8 cellular contexts compared by ENCODE assay signal in genomic region chr3:48504051-48504946, GRCh38. TPM values are rescaled to one million over a fixed set of nuclear protein-coding genes. Genes with fewer than 3 reads are reported as not detected.
DNase-seq lines count a peak whose midpoint lies in the region; ATAC-seq lines count a peak whose summit lies in the region.

SHISA5 (minus strand) TSS chr3:48504174; CDS start chr3:48504094, 80 bp downstream.

- H3K9ac ChIP-seq in Karpas-422 (ENCODE audit: low read length), result peak within 1 kb of the TSS; percentile 88

- H3K9me3 ChIP-seq in Karpas-422 (ENCODE audit: low read length), result no peaks in the 10 kb centered on the region

- H2AFZ ChIP-seq in Karpas-422 (ENCODE audit: low read length), result peak within 1 kb of the TSS; percentile 96

- H3K27ac ChIP-seq in Karpas-422 (ENCODE audit: low read length), result peak within 1 kb of the TSS; percentile 37

- H3K4me2 ChIP-seq in Karpas-422 (ENCODE audit: low read depth, low read length, poor library complexity, severe bottlenecking), result peak within 1 kb of the TSS; percentile 86

- H3K27me3 ChIP-seq in Karpas-422 (ENCODE audit: low read length), result no peaks in the 10 kb centered on the region

- H3K4me1 Mint-ChIP-seq in activated CD4-positive, alpha-beta T cell treated with anti-CD3 and anti-CD28 coated beads, Interleukin-2, amount 10 ng/mL, durations not matched to agents 24 days and 14 days, result peaks cover 52% of the 10 kb centered on the region

- H3K36me3 Mint-ChIP-seq in activated CD4-positive, alpha-beta T cell treated with anti-CD3 and anti-CD28 coated beads, Interleukin-2, amount 10 ng/mL, durations not matched to agents 24 days and 14 days (ENCODE audit: low read depth), result peaks cover 12% of the 10 kb centered on the region

- H3K4me3 ChIP-seq in GM08714 (ENCODE audit: low read length) (peak within 1 kb of the TSS; percentile 64; the same call in 1 of the 2 replicates), Karpas-422 (ENCODE audit: low read length) (peak within 1 kb of the TSS; percentile 91)

- H3K9me3 Mint-ChIP-seq in activated CD4-positive, alpha-beta T cell treated with anti-CD3 and anti-CD28 coated beads, Interleukin-2, amount 10 ng/mL, durations not matched to agents 24 days and 14 days, result no peaks in the 10 kb centered on the region

- H4K20me1 ChIP-seq in Karpas-422 (ENCODE audit: insufficient read depth, low read depth, low read length), result no peaks in the 10 kb centered on the region

- H3K9me2 ChIP-seq in Karpas-422 (replicated peaks; ENCODE audit: insufficient read depth, low read length), result no peaks in the 10 kb centered on the region

- H3K27ac Mint-ChIP-seq in activated CD4-positive, alpha-beta T cell treated with anti-CD3 and anti-CD28 coated beads, Interleukin-2, amount 10 ng/mL, durations not matched to agents 24 days and 14 days, result peak within 1 kb of the TSS; percentile 84

- H3K79me2 ChIP-seq in Karpas-422 (ENCODE audit: low read length), result no peaks in the 10 kb centered on the region

- H3K4me1 ChIP-seq in Karpas-422 (ENCODE audit: low read length), result peaks cover 43% of the 10 kb centered on the region

- H3K36me3 ChIP-seq in Karpas-422 (ENCODE audit: insufficient read depth, low read length), result no peaks in the 10 kb centered on the region

- H3K4me3 Mint-ChIP-seq in activated CD4-positive, alpha-beta T cell treated with anti-CD3 and anti-CD28 coated beads, Interleukin-2, amount 10 ng/mL, durations not matched to agents 24 days and 14 days, result peak within 1 kb of the TSS; percentile 85

- H3K27me3 Mint-ChIP-seq in activated CD4-positive, alpha-beta T cell treated with anti-CD3 and anti-CD28 coated beads, Interleukin-2, amount 10 ng/mL, durations not matched to agents 24 days and 14 days, result no peaks in the 10 kb centered on the region

- ATAC-seq in left lobe of liver, result peak; percentile 71
- ATAC-seq in HG03442 (IDR thresholded peaks at IDR 0.05; ENCODE audit: unreplicated experiment), result no peak

- intact Hi-C loops in activated CD4-positive, alpha-beta T cell treated with anti-CD3 and anti-CD28 coated beads, Interleukin-2, amount 10 ng/mL, durations not matched to agents 24 days and 14 days (cut with micrococcal nuclease), result no loop called here

- peak; percentile 77 for DNase-seq in Karpas-422
- DNase-seq in activated CD4-positive, alpha-beta T cell treated with anti-CD3 and anti-CD28 coated beads, Interleukin-2, amount 10 ng/mL, durations not matched to agents 24 days and 14 days, result peak; percentile 91
- DNase-seq in dermis blood vessel endothelial cell, result peak; percentile 85
- DNase-seq in left lobe of liver (ENCODE audit: low spot score), result peak; percentile 67
- peak; percentile 61 to 72 for DNase-seq in stimulated activated CD4-positive, alpha-beta T cell treated with anti-CD3 and anti-CD28 coated beads, Interleukin-2, amount 100 ng/mL, for 24 hours
- DNase-seq in NCI-H128 (lab: John Stamatoyannopoulos, UW; ENCODE audit: unreplicated experiment), result no peak

RNA-seq across cellular contexts. Expression of gene SHISA5, which starts in this region (rescaled TPM):
- 141 and 149 TPM in 2 replicates for total RNA-seq in Karpas-422 (2014; rRNA removed; shearing (Covaris generic); ENCODE audit: low replicate concordance)
- 79.1 and 84.9 TPM in 2 replicates for total RNA-seq in activated CD4-positive, alpha-beta T cell treated with anti-CD3 and anti-CD28 coated beads, Interleukin-2, amount 10 ng/mL, durations not matched to agents 24 days and 14 days
- total RNA-seq in dermis blood vessel endothelial cell (95.5 and 133 TPM in 2 replicates), left lobe of liver (97.9 TPM)
